Comparison of ENCODE assay signal across 9 cellular contexts in the genomic region with DNA sequence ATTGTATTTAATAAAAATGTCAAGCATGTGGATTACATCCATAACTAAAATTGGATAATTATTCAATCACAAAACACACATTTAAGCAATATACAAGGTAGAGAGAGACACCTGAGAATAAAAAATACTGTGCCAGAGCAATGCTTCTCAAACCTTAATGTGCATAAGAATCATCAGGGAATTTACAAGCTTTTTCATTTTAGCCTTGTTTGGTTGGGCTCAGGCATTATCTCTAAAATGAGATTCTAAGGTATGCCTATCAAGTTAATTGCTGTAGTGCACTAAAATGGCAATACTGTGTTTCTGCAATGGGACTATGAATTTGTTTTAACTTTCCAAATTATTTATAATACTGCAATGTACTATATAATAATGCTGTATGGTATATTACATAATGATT. TPM values are rescaled to one million over a fixed set of nuclear protein-coding genes. Genes with fewer than 3 reads are reported as not detected.
DNase-seq lines count a peak whose midpoint lies in the region; ATAC-seq and TF ChIP-seq lines count a peak whose summit lies in the region.
"Had no signal": no experiment of that assay in that cellular context is flagged by ENCODE, and none has a peak within 500 bp of the region (broad histone marks: within the 10 kb centered on the region; RNA-seq: fewer than 3 reads in every experiment).

No MANE protein-coding gene starts in this region.

- intact Hi-C loops in IMR-90 (cut with micrococcal nuclease) = loop anchor here (1.0 kb wide), 1 partner anchor 21 kb away; a partner anchor contains a TSS

- peaks cover 40% of the 10 kb centered on the region for H3K4me1 Mint-ChIP-seq in central memory CD8-positive, alpha-beta T cell

- H3K36me3 ChIP-seq in IMR-90 (ENCODE audit: control insufficient read depth, insufficient read depth, low read length) = peaks cover 2% of the 10 kb centered on the region; the same call in 1 of the 2 replicates
- H3K36me3 ChIP-seq in muscle layer of duodenum (ENCODE audit: control insufficient read depth in 1 of 2, insufficient read depth in 2 of 2, low read length in 2 of 2) = peaks cover 0 to 4% of the 10 kb centered on the region in 2 donors

- CTCF ChIA-PET in AG04449 (lab: Yijun Ruan, JAX) = interaction anchor here (0.6 to 6.3 kb wide), 8 partner anchors 21 to 353 kb away, joined by 3 to 31 read pairs (median 4); a partner anchor contains a TSS
- CTCF ChIA-PET in IMR-90 (lab: Yijun Ruan, JAX) = interaction anchor here (0.6 to 1.1 kb wide), 2 partner anchors 9 to 19 kb away, joined by 3 read pairs; no protein-coding TSS in a partner anchor

- H3K18ac ChIP-seq in IMR-90 (ENCODE audit: low read depth, low read length) = no peak overlapping the region

- H3K4me1 ChIP-seq in IMR-90 (ENCODE audit: control insufficient read depth, insufficient read depth, low read length) (0 out of 2 replicates have a peak, but pooled peaks cover 2% of the 10 kb centered on the region), muscle layer of duodenum (ENCODE audit: control insufficient read depth in 1 of 2, insufficient read depth in 2 of 2, low read length in 2 of 2) (peaks cover 0 to 22% of the 10 kb centered on the region in 2 donors)

- H4K91ac ChIP-seq in IMR-90 (ENCODE audit: insufficient read depth, low read depth, low read length) = no peak overlapping the region

- no peak overlapping the region for H2AFZ ChIP-seq in IMR-90 (replicated peaks; ENCODE audit: low read length, poor library complexity)

- no peak overlapping the region for H4K5ac ChIP-seq in IMR-90 (ENCODE audit: low read depth, low read length)

- H3K9me3 Mint-ChIP-seq in central memory CD8-positive, alpha-beta T cell = no peaks in the 10 kb centered on the region

- TF ChIP-seq CTCF in AG04449 (IDR thresholded peaks at IDR 0.05; ENCODE audit: insufficient read depth, low read length, missing control alignments) = no peak
- TF ChIP-seq CTCF in IMR-90 (conservative IDR thresholded peaks at IDR 0.05; ENCODE audit: low read depth, low read length) = no peak

- H3K27me3 ChIP-seq in IMR-90 (ENCODE audit: control insufficient read depth, insufficient read depth, low read length) (no peaks in the 10 kb centered on the region), muscle layer of duodenum (ENCODE audit: low read depth, low read length) (no peaks in the 10 kb centered on the region)

- no TSS peak for BruUV-seq in IMR-90 (replicated peaks; lab: Mats Ljungman, UMichigan)

- no peak overlapping the region for H2BK120ac ChIP-seq in IMR-90 (ENCODE audit: low read depth, low read length)

- H3K4me3 Mint-ChIP-seq in central memory CD8-positive, alpha-beta T cell = peak overlapping the region; percentile 83

- H3K27me3 Mint-ChIP-seq in central memory CD8-positive, alpha-beta T cell = no peaks in the 10 kb centered on the region

- peak overlapping the region; percentile 95 for H3K4me2 ChIP-seq in IMR-90 (ENCODE audit: low read depth, low read length)

- H3K23ac ChIP-seq in IMR-90 (ENCODE audit: low read depth, low read length) = peak overlapping the region; percentile 80; the same call in 1 of the 2 replicates

- H3K9ac ChIP-seq in IMR-90 (ENCODE audit: low read depth, low read length) = peak overlapping the region; percentile 94; the same call in 1 of the 2 replicates

- no peak overlapping the region for H2BK20ac ChIP-seq in IMR-90 (ENCODE audit: low read depth, low read length)

- no peaks in the 10 kb centered on the region for H3K9me3 ChIP-seq in IMR-90 (ENCODE audit: control insufficient read depth, insufficient read depth, low read length)
- no peaks in the 10 kb centered on the region for H3K9me3 ChIP-seq in muscle layer of duodenum (ENCODE audit: control insufficient read depth in 1 of 2, low read length in 2 of 2)

- peaks cover 49% of the 10 kb centered on the region for H4K20me1 ChIP-seq in IMR-90 (ENCODE audit: insufficient read depth, low read length)

- TF ChIP-seq POLR2A in IMR-90 (IDR thresholded peaks at IDR 0.05; ENCODE audit: low read depth, low read length) = no peak

- peaks cover 30% of the 10 kb centered on the region for H3K36me3 Mint-ChIP-seq in central memory CD8-positive, alpha-beta T cell (ENCODE audit: insufficient read depth)

- peaks cover 3% of the 10 kb centered on the region; the same call in 1 of the 2 replicates for H3K9me1 ChIP-seq in IMR-90 (ENCODE audit: insufficient read depth, low read length)

- H3K27ac ChIP-seq in IMR-90 (ENCODE audit: insufficient read depth, low read length) (no peak overlapping the region), muscle layer of duodenum (ENCODE audit: low read length) (peak overlapping the region; percentile 73)

- peak overlapping the region; percentile 67; the same call in 1 of the 2 replicates for H3K14ac ChIP-seq in IMR-90 (replicated peaks; ENCODE audit: low read depth, low read length)

- dilution Hi-C loops in IMR-90 (cut with HindIII; ENCODE audit: low sequenced_read_pairs, unreplicated experiment) = no loop called here

- no peak for ATAC-seq in IMR-90 (ENCODE audit: low read depth)
- ATAC-seq in central memory CD8-positive, alpha-beta T cell (replicated peaks; ENCODE audit: extremely low read depth, poor library complexity, severe bottlenecking) = no peak
- ATAC-seq in HG03469 (IDR thresholded peaks at IDR 0.05; ENCODE audit: unreplicated experiment) = no peak
- ATAC-seq in esophagus mucosa = no peak
- ATAC-seq in HG03159 (IDR thresholded peaks at IDR 0.05; ENCODE audit: unreplicated experiment) = no peak

- H2AK9ac ChIP-seq in IMR-90 (replicated peaks; ENCODE audit: low read depth, low read length, poor library complexity) = no peak overlapping the region

- in situ Hi-C loops in IMR-90 (cut with MboI; ENCODE audit: low sequenced_read_pairs) = no loop called here

- DNase-seq in AG04449 (ENCODE audit: low read depth, low spot score) (no peak), IMR-90 (no peak), epidermal melanocyte (ENCODE audit: insufficient read length, low spot score) (no peak)
- no peak for DNase-seq in central memory CD8-positive, alpha-beta T cell (ENCODE audit: low spot score in 2 of 2)
- DNase-seq: NCI-H187 had no signal

- TF ChIP-seq RAD21 in IMR-90 (IDR thresholded peaks at IDR 0.05; ENCODE audit: low read length) = no peak

- peak overlapping the region; percentile 58; the same call in 1 of the 2 replicates for H3K56ac ChIP-seq in IMR-90 (ENCODE audit: extremely low read depth, insufficient read depth, low read length)

- no peak overlapping the region for H2AK5ac ChIP-seq in IMR-90 (ENCODE audit: low read depth, low read length)

- H2BK5ac ChIP-seq in IMR-90 (ENCODE audit: low read depth, low read length, poor library complexity, severe bottlenecking) = peak overlapping the region; percentile 32

- H3K27ac Mint-ChIP-seq in central memory CD8-positive, alpha-beta T cell (ENCODE audit: low read depth) = peak overlapping the region; percentile 92

- POLR2A ChIA-PET in AG04449 (lab: Yijun Ruan, JAX) = interaction anchor here (0.7 to 1.9 kb wide), 6 partner anchors 10 to 27 kb away, joined by 3 to 29 read pairs (median 4); a partner anchor contains a TSS
- POLR2A ChIA-PET in IMR-90 (lab: Charles Lee; ENCODE audit: unreplicated experiment) = no interaction called here

- H3K4me3 ChIP-seq in AG04449 (ENCODE audit: low read depth, low read length) (peak overlapping the region; percentile 77), IMR-90 (ENCODE audit: insufficient read depth, low read depth, low read length) (peak overlapping the region; percentile 95), muscle layer of duodenum (ENCODE audit: low read depth in 1 of 2, low read length in 2 of 2) (peak overlapping the region; percentile 72 to 89)

- H2BK15ac ChIP-seq in IMR-90 (ENCODE audit: low read depth, low read length) = no peak overlapping the region

- H4K8ac ChIP-seq in IMR-90 (ENCODE audit: low read depth in 2 of 2, low read length in 2 of 2) = no peak overlapping the region

- H3K4ac ChIP-seq in IMR-90 (ENCODE audit: low read depth, low read length) = no peak overlapping the region

- peaks cover 3 to 12% of the 10 kb centered on the region in 2 experiments; a peak in 2 of 4 replicates for H3K79me1 ChIP-seq in IMR-90 (ENCODE audit: low read depth in 1 of 2, low read length in 2 of 2)

TF ChIP-seq in IMR-90, 13 proteins besides CTCF, POLR2A, EP300 and RAD21 (continues in another document):
- TF ChIP-seq, protein P1, sequence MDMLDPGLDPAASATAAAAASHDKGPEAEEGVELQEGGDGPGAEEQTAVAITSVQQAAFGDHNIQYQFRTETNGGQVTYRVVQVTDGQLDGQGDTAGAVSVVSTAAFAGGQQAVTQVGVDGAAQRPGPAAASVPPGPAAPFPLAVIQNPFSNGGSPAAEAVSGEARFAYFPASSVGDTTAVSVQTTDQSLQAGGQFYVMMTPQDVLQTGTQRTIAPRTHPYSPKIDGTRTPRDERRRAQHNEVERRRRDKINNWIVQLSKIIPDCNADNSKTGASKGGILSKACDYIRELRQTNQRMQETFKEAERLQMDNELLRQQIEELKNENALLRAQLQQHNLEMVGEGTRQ (IDR thresholded peaks at IDR 0.05; ENCODE audit: low read depth, low read length) = no peak
- TF ChIP-seq NFE2L2 (IDR thresholded peaks at IDR 0.05; ENCODE audit: low read depth, low read length) = no peak
- no peak for TF ChIP-seq FOS (IDR thresholded peaks at IDR 0.05; ENCODE audit: low read depth, low read length)
- TF ChIP-seq CEBPB (IDR thresholded peaks at IDR 0.05; ENCODE audit: low read depth, low read length) = no peak
- TF ChIP-seq BHLHE40 (IDR thresholded peaks at IDR 0.05; ENCODE audit: low read depth, low read length) = no peak
- no peak for TF ChIP-seq MAFK (IDR thresholded peaks at IDR 0.05; ENCODE audit: low read depth, low read length)
- no peak for TF ChIP-seq MAZ (IDR thresholded peaks at IDR 0.05; ENCODE audit: borderline replicate concordance, low read depth, low read length)
- TF ChIP-seq RCOR1 (IDR thresholded peaks at IDR 0.05; ENCODE audit: insufficient replicate concordance, low read length) = no peak
- no peak for TF ChIP-seq SMC3 (IDR thresholded peaks at IDR 0.05; ENCODE audit: low read depth, low read length)

RNA-seq across cellular contexts. Expression of a gene that starts 1.0 kb away (rescaled TPM):
- total RNA-seq in IMR-90 (2012; rRNA removed) (60.8 and 105 TPM in 2 replicates), esophagus mucosa (81.3 TPM)
- 15.4 and 21.0 TPM in 2 replicates for polyA plus RNA-seq in IMR-90 (2012; rRNA removed)
- polyA plus RNA-seq in IMR-90 (2012; cell fraction: cytosol; rRNA removed) = 6.4 and 7.5 TPM in 2 replicates
- polyA plus RNA-seq in IMR-90 (2012; cell fraction: nucleus; rRNA removed; ENCODE audit: low replicate concordance) = 3.8 and 13.8 TPM in 2 replicates

RNA-seq across cellular contexts. Expression of a gene that starts 20.7 kb away (rescaled TPM):
- total RNA-seq in IMR-90 (2012; rRNA removed) = 122 and 136 TPM in 2 replicates
- polyA plus RNA-seq in IMR-90 (2012; rRNA removed) = 53.5 and 66.8 TPM in 2 replicates
- polyA plus RNA-seq in IMR-90 (2012; cell fraction: cytosol; rRNA removed) = 38.4 and 49.1 TPM in 2 replicates
- polyA plus RNA-seq in IMR-90 (2012; cell fraction: nucleus; rRNA removed; ENCODE audit: low replicate concordance) = 19.4 and 53.4 TPM in 2 replicates
- total RNA-seq in esophagus mucosa = 77.6 TPM

RNA-seq across cellular contexts. Expression of a gene that starts 30.0 kb away (rescaled TPM):
- total RNA-seq in IMR-90 (2012; rRNA removed) = 13.3 and 36.4 TPM in 2 replicates
- polyA plus RNA-seq in IMR-90 (2012; rRNA removed) = 39.5 and 46.5 TPM in 2 replicates
- 24.7 and 34.8 TPM in 2 replicates for polyA plus RNA-seq in IMR-90 (2012; cell fraction: cytosol; rRNA removed)
- 3.3 and 13.2 TPM in 2 replicates for polyA plus RNA-seq in IMR-90 (2012; cell fraction: nucleus; rRNA removed; ENCODE audit: low replicate concordance)
- 35.9 TPM for total RNA-seq in esophagus mucosa
